In genomic region chr15:82875411-82876003, GRCh38 we compare ENCODE assay signal across 20 cellular contexts.
A peak's percentile ranks its signal among the peaks of the same experiment; 100 is the strongest.
DNase-seq lines count a peak whose midpoint lies in the region; ATAC-seq and TF ChIP-seq lines count a peak whose summit lies in the region.
"Had no signal": no experiment of that assay in that cellular context is flagged by ENCODE, and none has a peak within 500 bp of the region (broad histone marks: within the 10 kb centered on the region; RNA-seq: fewer than 3 reads in every experiment).

No MANE protein-coding gene starts in this region.

- ATAC-seq in HG03097 (IDR thresholded peaks at IDR 0.05; ENCODE audit: low FRiP score, unreplicated experiment): no peak
- no peak for ATAC-seq in natural killer cell treated with Interleukin-12 subunit alpha and Interleukin-12 subunit beta and Interleukin-15 and Interleukin-18, amount 100 ng/mL, for 72 hours
- ATAC-seq: GM12878, heart right ventricle, sciatic nerve had no signal

- H3K27ac ChIP-seq in GM23248 (peak overlapping the region; percentile 81), RWPE1 (no peak overlapping the region)
- H3K27ac ChIP-seq: heart right ventricle, neutrophil, tibial artery had no signal

- H3K4me3 ChIP-seq in GM23248: peak overlapping the region; percentile 44
- H3K4me3 ChIP-seq in fibroblast of mammary gland (ENCODE audit: control insufficient read depth, low read depth, low read length): no peak overlapping the region
- peak overlapping the region; percentile 27 for H3K4me3 ChIP-seq in skeletal muscle satellite cell (ENCODE audit: low read length)
- H3K4me3 ChIP-seq: GM12878, heart right ventricle, tibial artery had no signal

- 13 to 16% methylated on average over 7 of the region's 7 CpGs for WGBS in GM23248 (ENCODE audit: low coverage in 1 of 2, low lambda C conversion rate in 2 of 2, missing lambda C conversion rate in 2 of 2), 2 experiments

- H3K36me3 Mint-ChIP-seq in natural killer cell treated with Interleukin-12 subunit alpha and Interleukin-12 subunit beta and Interleukin-15 and Interleukin-18, amount 100 ng/mL, for 72 hours: no peaks in the 10 kb centered on the region
- H3K36me3 Mint-ChIP-seq: activated naive CD4-positive, alpha-beta T cell treated with anti-CD3 and anti-CD28 coated beads, Interleukin-2, amount 50 U/mL, for 24 hours; CD4-positive, CD25-positive, alpha-beta regulatory T cell had no signal

- CTCF ChIA-PET in RWPE1 (lab: Yijun Ruan, JAX): no interaction called here

- in situ Hi-C loops in GM23248 (cut with MboI): no loop called here

- H3K9me2 ChIP-seq in GM23248 (ENCODE audit: insufficient read depth): no peaks in the 10 kb centered on the region

- peak overlapping the region; percentile 51 for H3K9ac ChIP-seq in GM23248
- no peak overlapping the region for H3K9ac ChIP-seq in skeletal muscle satellite cell (ENCODE audit: low read depth, low read length)

- DNase-seq in GM23248 (peak; percentile 90), RWPE1 (ENCODE audit: low spot score) (peak; percentile 21), fibroblast of mammary gland (ENCODE audit: low read depth) (peak; percentile 81)
- DNase-seq in effector CD4-positive, alpha-beta T cell: no peak
- no peak for DNase-seq in natural killer cell treated with Interleukin-12 subunit alpha and Interleukin-12 subunit beta and Interleukin-15 and Interleukin-18, amount 100 ng/mL, for 72 hours (ENCODE audit: low spot score)
- DNase-seq: CD4-positive, CD25-positive, alpha-beta regulatory T cell; DMS79 treated with DMSO at 0.1 percent for 48 hours; heart right ventricle; NCI-H1105; NCI-H2171 treated with DMSO at 0.1 percent for 48 hours; stimulated activated CD4-positive, alpha-beta T cell treated with anti-CD3 and anti-CD28 coated beads, Interleukin-4, amount 100 ng/mL, for 4 hours had no signal

- no peak for TF ChIP-seq CTCF in RWPE1 (conservative IDR thresholded peaks at IDR 0.05; ENCODE audit: low read depth)
- TF ChIP-seq CTCF in fibroblast of mammary gland (conservative IDR thresholded peaks at IDR 0.05; ENCODE audit: control insufficient read depth, insufficient read depth, low read depth, low read length): no peak

- H3K79me2 ChIP-seq in GM23248 (ENCODE audit: insufficient read depth): no peaks in the 10 kb centered on the region

- H3K9me3 Mint-ChIP-seq in natural killer cell treated with Interleukin-12 subunit alpha and Interleukin-12 subunit beta and Interleukin-15 and Interleukin-18, amount 100 ng/mL, for 72 hours: no peaks in the 10 kb centered on the region
- H3K9me3 Mint-ChIP-seq: activated naive CD4-positive, alpha-beta T cell treated with anti-CD3 and anti-CD28 coated beads, Interleukin-2, amount 50 U/mL, for 24 hours; CD4-positive, CD25-positive, alpha-beta regulatory T cell; central memory CD8-positive, alpha-beta T cell; T-helper 1 cell treated with Interleukin-12 subunit alpha and Interleukin-12 subunit beta and Interleukin-4 antibody, amounts not matched to agents 30 μg/mL and 1 μg/mL, for 36 hours had no signal

- H3K4me1 Mint-ChIP-seq in natural killer cell treated with Interleukin-12 subunit alpha and Interleukin-12 subunit beta and Interleukin-15 and Interleukin-18, amount 100 ng/mL, for 72 hours (ENCODE audit: low read depth in 2 of 2): no peaks in the 10 kb centered on the region
- H3K4me1 Mint-ChIP-seq: activated naive CD4-positive, alpha-beta T cell treated with anti-CD3 and anti-CD28 coated beads, Interleukin-2, amount 50 U/mL, for 24 hours; central memory CD8-positive, alpha-beta T cell had no signal

- H3K27ac Mint-ChIP-seq in natural killer cell treated with Interleukin-12 subunit alpha and Interleukin-12 subunit beta and Interleukin-15 and Interleukin-18, amount 100 ng/mL, for 72 hours: no peak overlapping the region
- H3K27ac Mint-ChIP-seq: activated naive CD4-positive, alpha-beta T cell treated with anti-CD3 and anti-CD28 coated beads, Interleukin-2, amount 50 U/mL, for 24 hours; CD4-positive, CD25-positive, alpha-beta regulatory T cell; T-helper 1 cell treated with Interleukin-12 subunit alpha and Interleukin-12 subunit beta and Interleukin-4 antibody, amounts not matched to agents 30 μg/mL and 1 μg/mL, for 36 hours had no signal

- no peaks in the 10 kb centered on the region for H3K27me3 ChIP-seq in GM23248 (replicated peaks; ENCODE audit: insufficient read depth)
- H3K27me3 ChIP-seq in skeletal muscle satellite cell (ENCODE audit: control insufficient read depth, insufficient read depth, low read length): no peaks in the 10 kb centered on the region
- H3K27me3 ChIP-seq: heart right ventricle, neutrophil, tibial artery had no signal

- no peaks in the 10 kb centered on the region for H4K20me1 ChIP-seq in GM23248 (ENCODE audit: insufficient read depth)

- peaks cover 13% of the 10 kb centered on the region for H3K4me1 ChIP-seq in GM23248 (ENCODE audit: insufficient read depth)
- H3K4me1 ChIP-seq in skeletal muscle satellite cell (ENCODE audit: control insufficient read depth, insufficient read depth, low read length): peaks cover 19% of the 10 kb centered on the region
- H3K4me1 ChIP-seq: tibial artery had no signal

- H3K4me3 Mint-ChIP-seq in natural killer cell treated with Interleukin-12 subunit alpha and Interleukin-12 subunit beta and Interleukin-15 and Interleukin-18, amount 100 ng/mL, for 72 hours: no peak overlapping the region
- H3K4me3 Mint-ChIP-seq: activated naive CD4-positive, alpha-beta T cell treated with anti-CD3 and anti-CD28 coated beads, Interleukin-2, amount 50 U/mL, for 24 hours; CD4-positive, CD25-positive, alpha-beta regulatory T cell; central memory CD8-positive, alpha-beta T cell; T-helper 1 cell treated with Interleukin-12 subunit alpha and Interleukin-12 subunit beta and Interleukin-4 antibody, amounts not matched to agents 30 μg/mL and 1 μg/mL, for 36 hours had no signal

- H3K4me2 ChIP-seq in GM23248 (ENCODE audit: unreplicated experiment): peak overlapping the region; percentile 76
- peak overlapping the region; percentile 68 for H3K4me2 ChIP-seq in skeletal muscle satellite cell (ENCODE audit: low read length)

- H2AFZ ChIP-seq in GM23248: peak overlapping the region; percentile 58

- H3K36me3 ChIP-seq in GM23248 (ENCODE audit: low read depth) (no peaks in the 10 kb centered on the region), skeletal muscle satellite cell (ENCODE audit: insufficient read depth, low read length) (no peaks in the 10 kb centered on the region)
- H3K36me3 ChIP-seq: heart right ventricle, neutrophil had no signal

- no peaks in the 10 kb centered on the region for H3K27me3 Mint-ChIP-seq in natural killer cell treated with Interleukin-12 subunit alpha and Interleukin-12 subunit beta and Interleukin-15 and Interleukin-18, amount 100 ng/mL, for 72 hours
- H3K27me3 Mint-ChIP-seq: activated naive CD4-positive, alpha-beta T cell treated with anti-CD3 and anti-CD28 coated beads, Interleukin-2, amount 50 U/mL, for 24 hours had no signal

- POLR2A ChIA-PET in RWPE1 (lab: Yijun Ruan, JAX; ENCODE audit: low non-redundant PET): no interaction called here

- peaks cover 18% of the 10 kb centered on the region for H3F3A ChIP-seq in GM23248 (ENCODE audit: insufficient read depth)

- H3K9me3 ChIP-seq in GM23248 (ENCODE audit: low read depth) (no peaks in the 10 kb centered on the region), skeletal muscle satellite cell (replicated peaks; ENCODE audit: low read length) (no peaks in the 10 kb centered on the region)
- H3K9me3 ChIP-seq: heart right ventricle, neutrophil, tibial artery had no signal

Comparison
In these comparisons a context has a peak if more than half of its experiments do, and no peak if none do; other contexts are left out.
1. DNase-seq: peak in GM23248 (single experiment), RWPE1 (single experiment) and fibroblast of mammary gland (single experiment); none in effector CD4-positive, alpha-beta T cell (single experiment) and natural killer cell treated with Interleukin-12 subunit alpha and Interleukin-12 subunit beta and Interleukin-15 and Interleukin-18, amount 100 ng/mL, for 72 hours (single experiment).